In genomic region chr1:154819628-154820590, GRCh38 we compare ENCODE assay signal across 8 cellular contexts. TPM values are rescaled to one million over a fixed set of nuclear protein-coding genes. Genes with fewer than 3 reads are reported as not detected.
DNase-seq lines count a peak whose midpoint lies in the region; ATAC-seq, FAIRE-seq and TF ChIP-seq lines count a peak whose summit lies in the region.

No MANE protein-coding gene starts in this region.

- H3K27me3 Mint-ChIP-seq in endothelial cell (ENCODE audit: unreplicated experiment) = peaks cover 1% of the 10 kb centered on the region

- H3K4me1 ChIP-seq in A549 (no peaks in the 10 kb centered on the region), neuronal stem cell (ENCODE audit: control insufficient read depth in 2 of 2, insufficient read depth in 1 of 2, low read depth in 1 of 2, low read length in 2 of 2) (peaks cover 2 to 8% of the 10 kb centered on the region in 2 donors)

- H3K4ac ChIP-seq in neuronal stem cell (ENCODE audit: low read length) = no peak overlapping the region

- H2AK5ac ChIP-seq in neuronal stem cell (ENCODE audit: low read depth, low read length) = no peak overlapping the region

- WGBS in A549 (ENCODE audit: missing lambda C conversion rate) = 64% methylated on average over 6 of the region's 7 CpGs
- WGBS in neuronal stem cell (ENCODE audit: extremely low coverage in 2 of 2, insufficient read length in 2 of 2, insufficient replicate concordance in 1 of 2), 2 donors = no CpG with 5 or more reads among the region's 7 CpGs

- H2BK15ac ChIP-seq in neuronal stem cell (ENCODE audit: low read length) = no peak overlapping the region

- H3K4me3 Mint-ChIP-seq in endothelial cell (ENCODE audit: unreplicated experiment) = no peak overlapping the region

- TF ChIP-seq CTCF in A549 (IDR thresholded peaks at IDR 0.05) = peak; percentile 8; the same call in 1 of the 3 replicates
- TF ChIP-seq CTCF in GM12874 (IDR thresholded peaks at IDR 0.05; ENCODE audit: insufficient read depth, low read depth, low read length) = peak; percentile 64
- TF ChIP-seq CTCF in RWPE1 (conservative IDR thresholded peaks at IDR 0.05; ENCODE audit: low read depth) = no peak; the same call in 1 of the 2 replicates
- TF ChIP-seq CTCF in endothelial cell (IDR thresholded peaks at IDR 0.05; ENCODE audit: unreplicated experiment) = peak; percentile 73

- no peak overlapping the region for H3K9ac ChIP-seq in neuronal stem cell (ENCODE audit: low read depth, low read length, poor library complexity)

- H3K4me2 ChIP-seq in A549 (no peak overlapping the region), neuronal stem cell (ENCODE audit: insufficient read depth, low read length, poor library complexity, severe bottlenecking) (no peak overlapping the region)

- H3K4me1 Mint-ChIP-seq in endothelial cell (ENCODE audit: unreplicated experiment) = peaks cover 13% of the 10 kb centered on the region

- H4K8ac ChIP-seq in neuronal stem cell (ENCODE audit: low read depth, low read length) = no peak overlapping the region

- H3K14ac ChIP-seq in neuronal stem cell (ENCODE audit: low read length) = no peak overlapping the region

- no peak overlapping the region for H2BK120ac ChIP-seq in neuronal stem cell (ENCODE audit: low read depth, low read length)

- POLR2A ChIA-PET in A549 (lab: Yijun Ruan, JAX) (interaction anchor here (1.3 kb wide), 1 partner anchor 18 kb away, joined by 3 read pairs; no protein-coding TSS in a partner anchor), RWPE1 (lab: Yijun Ruan, JAX; ENCODE audit: low non-redundant PET) (no interaction called here)

- peak in 1 of 2 experiments; percentile 24; a peak in 1 of 5 replicates for TF ChIP-seq RAD21 in A549 (conservative IDR thresholded peaks at IDR 0.05 in 1 of 2, IDR thresholded peaks at IDR 0.05 in 1 of 2)

- ATAC-seq in A549 (peak; percentile 81 to 92), GM18873 (IDR thresholded peaks at IDR 0.05; ENCODE audit: low FRiP score, unreplicated experiment) (no peak), HG02870 (IDR thresholded peaks at IDR 0.05; ENCODE audit: unreplicated experiment) (no peak)

- no peak overlapping the region for H4K91ac ChIP-seq in neuronal stem cell (ENCODE audit: low read depth, low read length, poor library complexity)

- TF ChIP-seq EP300 in A549 (IDR thresholded peaks at IDR 0.05) = no peak

- no peaks in the 10 kb centered on the region for H3K9me3 Mint-ChIP-seq in endothelial cell (ENCODE audit: unreplicated experiment)

- H3K27ac ChIP-seq in A549 (no peak overlapping the region), RWPE1 (no peak overlapping the region), neuronal stem cell (replicated peaks; ENCODE audit: low read length) (no peak overlapping the region)

- no peaks in the 10 kb centered on the region for H3K36me3 ChIP-seq in neuronal stem cell (replicated peaks in 1 of 2; ENCODE audit: control insufficient read depth in 2 of 2, insufficient read depth in 2 of 2, low read length in 2 of 2)

- H2BK12ac ChIP-seq in neuronal stem cell (ENCODE audit: low read length) = no peak overlapping the region

- H3K4me3 ChIP-seq in A549 (no peak overlapping the region), neuronal stem cell (ENCODE audit: low read length in 2 of 2) (no peak overlapping the region)

- TF ChIP-seq POLR2A in A549 (IDR thresholded peaks at IDR 0.05; ENCODE audit: low read length) = no peak

- H3K79me1 ChIP-seq in neuronal stem cell (ENCODE audit: low read depth, low read length) = no peaks in the 10 kb centered on the region

- H3K27me3 ChIP-seq in neuronal stem cell (ENCODE audit: control insufficient read depth in 3 of 3, insufficient read depth in 3 of 3, low read depth in 1 of 3, low read length in 3 of 3) = no peaks in the 10 kb centered on the region

- H3K9me3 ChIP-seq in A549 = no peaks in the 10 kb centered on the region
- no peaks in the 10 kb centered on the region for H3K9me3 ChIP-seq in neuronal stem cell (replicated peaks in 1 of 2; ENCODE audit: control insufficient read depth in 2 of 2, insufficient read depth in 1 of 2, low read depth in 1 of 2, low read length in 2 of 2)

- CTCF ChIA-PET in A549 (lab: Yijun Ruan, JAX) = interaction anchor here (0.7 to 2.7 kb wide), 16 partner anchors 9 to 508 kb away, joined by 3 to 9 read pairs (median 3); no protein-coding TSS in a partner anchor
- CTCF ChIA-PET in RWPE1 (lab: Yijun Ruan, JAX) = interaction anchor here (0.7 to 1.1 kb wide), 4 partner anchors 25 to 80 kb away, joined by 3 read pairs; no protein-coding TSS in a partner anchor

- H2BK5ac ChIP-seq in neuronal stem cell (ENCODE audit: low read length) = peak overlapping the region; percentile 17

- H3K27ac Mint-ChIP-seq in endothelial cell (ENCODE audit: unreplicated experiment) = peak overlapping the region; percentile 16

- H3K36me3 Mint-ChIP-seq in endothelial cell (ENCODE audit: low read depth, unreplicated experiment) = peaks cover 12% of the 10 kb centered on the region

- no peak for FAIRE-seq in A549 (lab: Jason Lieb, UNC)

- no peak overlapping the region for H3K23ac ChIP-seq in neuronal stem cell (ENCODE audit: low read depth, low read length, poor library complexity)

- no peak overlapping the region for H2AFZ ChIP-seq in neuronal stem cell (ENCODE audit: low read length)

- DNase-seq in A549 (ENCODE audit: low read depth in 1 of 2, low spot score in 1 of 2) (peak; percentile 32 to 68), RWPE1 (ENCODE audit: low spot score) (peak; percentile 34), endothelial cell (ENCODE audit: low spot score) (peak; percentile 61), neuronal stem cell (ENCODE audit: low spot score) (peak; percentile 9), NCI-H1436 (lab: John Stamatoyannopoulos, UW) (no peak)

- H3K18ac ChIP-seq in neuronal stem cell (ENCODE audit: low read length) = no peak overlapping the region

TF ChIP-seq in A549, 52 proteins besides CTCF, POLR2A, EP300 and RAD21:
- TF ChIP-seq ATOH8 (CRISPR knock-in tag; IDR thresholded peaks at IDR 0.05; ENCODE audit: low read depth) (no peak), CHD2 (IDR thresholded peaks at IDR 0.05; ENCODE audit: low read length, partially characterized antibody) (no peak), ZFP36 (IDR thresholded peaks at IDR 0.05; ENCODE audit: borderline replicate concordance, partially characterized antibody) (no peak), RCOR1 (IDR thresholded peaks at IDR 0.05; ENCODE audit: low read depth, low read length) (no peak), SREBF2 (IDR thresholded peaks at IDR 0.05) (no peak), HDAC2 (IDR thresholded peaks at IDR 0.05) (no peak), E2F6 (IDR thresholded peaks at IDR 0.05; ENCODE audit: borderline replicate concordance, low read depth) (no peak), MAZ (IDR thresholded peaks at IDR 0.05; ENCODE audit: borderline replicate concordance, low read depth, low read length) (no peak), ELK1 (IDR thresholded peaks at IDR 0.05; ENCODE audit: low read depth, low read length) (no peak), POLR2AphosphoS2 (conservative IDR thresholded peaks at IDR 0.05; ENCODE audit: low read length) (no peak), SMC3 (IDR thresholded peaks at IDR 0.05) (no peak), BHLHE40 (IDR thresholded peaks at IDR 0.05; ENCODE audit: low read depth, low read length) (no peak)

RNA-seq across cellular contexts. Expression of gene KCNN3, which starts 50.2 kb away (rescaled TPM):
- polyA plus RNA-seq in A549 (2011; rRNA removed) = 0.03 and 0.08 TPM in 2 replicates
- 0.03 and 0.05 TPM in 2 replicates for polyA plus RNA-seq in A549 (2012; cell fraction: cytosol; rRNA removed)
- polyA plus RNA-seq in A549 (2012; cell fraction: nucleus; rRNA removed) = 0.01 and 0.06 TPM in 2 replicates
- 0.01 to 0.04 TPM in 2 of 3 replicates, not detected in the other for polyA plus RNA-seq in A549 (2017; fragmentation: RNase III; extraction: RNeasy Plus Mini Kit Qiagen cat#74134 plus additional on column Dnase treatment)
- polyA minus RNA-seq in A549 (2011; rRNA and poly(A)+ RNA removed) = 0.17 and 0.24 TPM in 2 replicates
- 17.3 TPM for total RNA-seq in endothelial cell (ENCODE audit: unreplicated experiment)
- 3.7 TPM for polyA plus RNA-seq in neuronal stem cell (2013, experiment 1 of 2)
- polyA plus RNA-seq in neuronal stem cell (2013, experiment 2 of 2) = 4.2 TPM

Comparison
In these comparisons a context has a peak if more than half of its experiments do, and no peak if none do; other contexts are left out.
1. ATAC-seq: peak in A549 (2 of 2); none in GM18873 (single experiment) and HG02870 (single experiment).